ENCODE assay signal across 15 cellular contexts in the genomic region with DNA sequence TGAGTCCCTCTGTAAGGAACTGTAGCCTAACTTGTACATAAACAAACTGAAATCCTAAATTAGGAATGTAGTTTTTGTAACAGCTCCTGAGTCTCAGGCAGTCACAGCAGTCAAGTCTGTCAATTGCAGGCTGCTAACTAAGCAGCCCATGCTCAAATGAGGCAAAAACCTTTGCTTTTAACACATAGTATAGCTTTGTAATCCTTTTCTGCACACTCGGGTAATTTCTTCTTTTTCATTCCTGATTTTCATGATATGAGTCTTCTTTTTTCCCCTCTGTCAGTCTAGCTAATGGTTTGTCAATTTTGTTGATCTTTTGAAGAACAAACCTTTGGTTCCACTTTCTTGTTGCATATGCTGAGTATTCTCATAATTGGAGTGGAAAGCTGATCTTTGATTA.
"Had no signal": no experiment of that assay in that cellular context is flagged by ENCODE, and none has a peak within 500 bp of the region (broad histone marks: within the 10 kb centered on the region; RNA-seq: fewer than 3 reads in every experiment).

No MANE protein-coding gene starts in this region.

- H3K4me3 Mint-ChIP-seq: activated CD8-positive, alpha-beta memory T cell treated with anti-CD3 and anti-CD28 coated beads, Interleukin-2, amount 10 ng/mL, durations not matched to agents 7 days and 5 days; activated naive CD4-positive, alpha-beta T cell treated with anti-CD3 and anti-CD28 coated beads, Interleukin-2, amount 50 U/mL, for 24 hours; activated T-cell treated with anti-CD3 and anti-CD28 coated beads, Interleukin-2, amount 50 U/mL, for 4 hours; dendritic cell treated with granulocyte-macrophage colony-stimulating factor and Interleukin-4, amounts not matched to agents 40 ng/mL and 50 ng/mL, for 4 days had no signal

- H3K27ac Mint-ChIP-seq: activated CD8-positive, alpha-beta memory T cell treated with anti-CD3 and anti-CD28 coated beads, Interleukin-2, amount 10 ng/mL, durations not matched to agents 7 days and 5 days; activated naive CD4-positive, alpha-beta T cell treated with anti-CD3 and anti-CD28 coated beads, Interleukin-2, amount 50 U/mL, for 24 hours; dendritic cell treated with granulocyte-macrophage colony-stimulating factor and Interleukin-4, amounts not matched to agents 40 ng/mL and 50 ng/mL, for 4 days had no signal

- H3K9me3 Mint-ChIP-seq: activated naive CD4-positive, alpha-beta T cell treated with anti-CD3 and anti-CD28 coated beads, Interleukin-2, amount 50 U/mL, for 24 hours; activated T-cell treated with anti-CD3 and anti-CD28 coated beads, Interleukin-2, amount 50 U/mL, for 4 hours; dendritic cell treated with granulocyte-macrophage colony-stimulating factor and Interleukin-4, amounts not matched to agents 40 ng/mL and 50 ng/mL, for 4 days had no signal

- ATAC-seq: activated CD8-positive, alpha-beta memory T cell treated with anti-CD3 and anti-CD28 coated beads, Interleukin-2, amount 10 ng/mL, durations not matched to agents 7 days and 5 days; activated T-cell treated with anti-CD3 and anti-CD28 coated beads, Interleukin-2, amount 50 U/mL, for 4 hours; lower lobe of right lung; right cardiac atrium had no signal

- H3K27me3 Mint-ChIP-seq: activated CD8-positive, alpha-beta memory T cell treated with anti-CD3 and anti-CD28 coated beads, Interleukin-2, amount 10 ng/mL, durations not matched to agents 7 days and 5 days; activated naive CD4-positive, alpha-beta T cell treated with anti-CD3 and anti-CD28 coated beads, Interleukin-2, amount 50 U/mL, for 24 hours; dendritic cell treated with granulocyte-macrophage colony-stimulating factor and Interleukin-4, amounts not matched to agents 40 ng/mL and 50 ng/mL, for 4 days had no signal

- DNase-seq: activated CD4-positive, alpha-beta T cell treated with anti-CD3 and anti-CD28 coated beads for 1 hour; activated CD4-positive, alpha-beta T cell treated with anti-CD3 and anti-CD28 coated beads, Interleukin-2, amount 50 U/mL, for 48 hours; activated CD8-positive, alpha-beta memory T cell treated with anti-CD3 and anti-CD28 coated beads, Interleukin-2, amount 10 ng/mL, durations not matched to agents 7 days and 5 days; activated gamma-delta T cell; activated T-cell treated with anti-CD3 and anti-CD28 coated beads, Interleukin-2, amount 50 U/mL, for 4 hours; effector CD8-positive, alpha-beta T cell; esophagus squamous epithelium; lower lobe of right lung; right cardiac atrium; stimulated activated CD4-positive, alpha-beta T cell treated with anti-CD3 and anti-CD28 coated beads, Interleukin-2, amount 100 ng/mL, for 48 hours; SW 1271; upper lobe of left lung; WERI-Rb-1 had no signal
